Comparison of ENCODE assay signal across 8 cellular contexts in the genomic region with DNA sequence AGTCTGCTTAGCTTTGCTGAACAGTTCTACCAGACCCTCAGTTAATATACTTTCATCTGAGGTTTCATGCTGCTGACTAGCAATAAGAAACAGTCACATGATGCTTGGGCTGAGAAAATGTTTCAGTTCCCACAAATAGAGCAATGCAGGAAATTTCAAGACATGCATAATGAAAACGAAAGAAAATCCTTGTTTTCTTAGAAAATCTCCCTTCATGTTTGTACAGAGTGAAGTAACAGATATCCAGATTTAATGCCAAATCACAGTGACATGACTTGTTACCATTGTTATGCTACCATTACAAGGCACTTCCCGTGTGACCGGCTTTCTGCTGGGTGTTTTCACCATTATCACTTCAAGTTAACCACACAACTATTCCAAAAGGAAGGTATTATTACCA.
DNase-seq lines count a peak whose midpoint lies in the region; ATAC-seq and TF ChIP-seq lines count a peak whose summit lies in the region.

No MANE protein-coding gene starts in this region.

- H3K4me1 Mint-ChIP-seq in chondrocyte (ENCODE audit: low read depth): peaks cover 79% of the 10 kb centered on the region
- H3K4me1 Mint-ChIP-seq in activated CD8-positive, alpha-beta T cell treated with anti-CD3 and anti-CD28 coated beads, Interleukin-2, amount 10 ng/mL, durations not matched to agents 7 days and 5 days (ENCODE audit: low read depth): peaks cover 16% of the 10 kb centered on the region

- H3K4me3 ChIP-seq in skin epidermis (no peak overlapping the region), A673 (ENCODE audit: low read depth, low read length, poor library complexity, severe bottlenecking) (no peak overlapping the region)

- in situ Hi-C loops in GM13977 (cut with MboI; ENCODE audit: low pct_unique_long_range_greater_than_20kb, low sequenced_read_pairs, unreplicated experiment): no loop called here

- no peaks in the 10 kb centered on the region for H3K36me3 Mint-ChIP-seq in chondrocyte (ENCODE audit: low read depth)
- no peaks in the 10 kb centered on the region for H3K36me3 Mint-ChIP-seq in activated CD8-positive, alpha-beta T cell treated with anti-CD3 and anti-CD28 coated beads, Interleukin-2, amount 10 ng/mL, durations not matched to agents 7 days and 5 days (ENCODE audit: low read depth)

- H3K9me3 ChIP-seq in A673 (ENCODE audit: low read depth, low read length, poor library complexity, severe bottlenecking): no peaks in the 10 kb centered on the region

- H3K27ac ChIP-seq in skin epidermis (peak overlapping the region in 14 of 21 experiments; percentile 4 to 63 (median 32)), A673 (ENCODE audit: low read depth, low read length, poor library complexity, severe bottlenecking) (no peak overlapping the region)

- no peaks in the 10 kb centered on the region for H3K27me3 ChIP-seq in A673 (replicated peaks; ENCODE audit: insufficient read depth, low read depth, low read length, poor library complexity)

- no TSS peak for BruUV-seq in A673 (replicated peaks; lab: Mats Ljungman, UMichigan)

- H3K4me1 ChIP-seq in A673 (ENCODE audit: insufficient read depth, low read length, poor library complexity, severe bottlenecking): peaks cover 60% of the 10 kb centered on the region

- H3K4me3 Mint-ChIP-seq in chondrocyte (ENCODE audit: unreplicated experiment): peak overlapping the region; percentile 48
- H3K4me3 Mint-ChIP-seq in activated CD8-positive, alpha-beta T cell treated with anti-CD3 and anti-CD28 coated beads, Interleukin-2, amount 10 ng/mL, durations not matched to agents 7 days and 5 days: no peak overlapping the region

- H3K27me3 Mint-ChIP-seq in chondrocyte (ENCODE audit: low read depth): no peaks in the 10 kb centered on the region
- peaks cover 31% of the 10 kb centered on the region for H3K27me3 Mint-ChIP-seq in activated CD8-positive, alpha-beta T cell treated with anti-CD3 and anti-CD28 coated beads, Interleukin-2, amount 10 ng/mL, durations not matched to agents 7 days and 5 days (ENCODE audit: low read depth)

- H3K9me3 Mint-ChIP-seq in chondrocyte (ENCODE audit: low read depth): no peaks in the 10 kb centered on the region
- H3K9me3 Mint-ChIP-seq in activated CD8-positive, alpha-beta T cell treated with anti-CD3 and anti-CD28 coated beads, Interleukin-2, amount 10 ng/mL, durations not matched to agents 7 days and 5 days (ENCODE audit: insufficient read depth): no peaks in the 10 kb centered on the region

- DNase-seq in chondrocyte (ENCODE audit: low spot score) (no peak), A673 (ENCODE audit: low spot score) (no peak), GM13977 (ENCODE audit: low spot score) (no peak), activated gamma-delta T cell treated with Interleukin-2 at 50 U/mL for 16 hours (no peak)
- no peak for DNase-seq in activated CD8-positive, alpha-beta T cell treated with anti-CD3 and anti-CD28 coated beads, Interleukin-2, amount 10 ng/mL, durations not matched to agents 7 days and 5 days

- peak overlapping the region; percentile 92 for H3K27ac Mint-ChIP-seq in chondrocyte (ENCODE audit: unreplicated experiment)
- H3K27ac Mint-ChIP-seq in activated CD8-positive, alpha-beta T cell treated with anti-CD3 and anti-CD28 coated beads, Interleukin-2, amount 10 ng/mL, durations not matched to agents 7 days and 5 days: no peak overlapping the region

- TF ChIP-seq CTCF in chondrocyte (IDR thresholded peaks at IDR 0.05) (no peak), A673 (conservative IDR thresholded peaks at IDR 0.05; ENCODE audit: low read depth, low read length) (no peak), GM13977 (IDR thresholded peaks at IDR 0.05; ENCODE audit: extremely low read depth, insufficient read depth, missing control alignments) (no peak)

- H3K36me3 ChIP-seq in A673 (ENCODE audit: insufficient read depth, low read length, poor library complexity, severe bottlenecking): no peaks in the 10 kb centered on the region

- POLR2A ChIA-PET in A673 (lab: Charles Lee; ENCODE audit: low non-redundant PET): no interaction called here
- POLR2A ChIA-PET in activated CD8-positive, alpha-beta T cell treated with anti-CD3 and anti-CD28 coated beads, Interleukin-2, amount 10 ng/mL, durations not matched to agents 7 days and 5 days (lab: Charles Lee): no interaction called here

- CTCF ChIA-PET in A673 (lab: Charles Lee): no interaction called here
- CTCF ChIA-PET in activated CD8-positive, alpha-beta T cell treated with anti-CD3 and anti-CD28 coated beads, Interleukin-2, amount 10 ng/mL, durations not matched to agents 7 days and 5 days (lab: Charles Lee): no interaction called here

- peak; percentile 53 for ATAC-seq in GM19351 (IDR thresholded peaks at IDR 0.05; ENCODE audit: unreplicated experiment)
- peak; percentile 41 for ATAC-seq in HG02981 (IDR thresholded peaks at IDR 0.05; ENCODE audit: unreplicated experiment)
- ATAC-seq in activated CD8-positive, alpha-beta T cell treated with anti-CD3 and anti-CD28 coated beads, Interleukin-2, amount 10 ng/mL, durations not matched to agents 7 days and 5 days: no peak

- intact Hi-C loops in A673 (cut with micrococcal nuclease; ENCODE audit: unreplicated experiment): loop anchor here (5.0 kb wide), 2 partner anchors 97 to 123 kb away; a partner anchor contains a TSS
